7 cellular contexts compared by ENCODE assay signal in the genomic region with DNA sequence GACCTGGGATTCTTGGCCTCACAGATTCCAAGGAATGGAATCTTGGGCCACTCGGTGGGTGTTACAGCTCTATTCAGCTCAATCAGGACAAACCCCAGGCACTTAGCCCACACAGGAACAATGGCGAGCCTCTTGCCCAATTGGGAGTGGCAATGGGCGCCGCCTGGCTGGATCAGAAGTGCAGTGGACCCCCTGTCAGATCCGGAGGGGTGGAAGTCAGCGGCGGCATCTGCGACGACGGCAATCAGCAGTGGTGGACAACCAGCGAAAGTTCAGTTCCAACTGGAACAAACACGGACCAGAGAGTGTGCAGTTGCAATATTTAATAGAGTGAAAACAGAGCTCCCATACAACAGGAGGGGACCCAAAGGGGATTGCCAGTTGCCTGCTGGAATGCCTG.
"Had no signal": no experiment of that assay in that cellular context is flagged by ENCODE, and none has a peak within 500 bp of the region (broad histone marks: within the 10 kb centered on the region; RNA-seq: fewer than 3 reads in every experiment).

No MANE protein-coding gene starts in this region.

- H3K36me3 ChIP-seq: HAP-1 had no signal

- DNase-seq: GM23248, GOT3, H7, HFFc6 had no signal

- H3K27ac ChIP-seq: GM23248 had no signal

- H3K4me3 ChIP-seq: GM23248, HAP-1 had no signal

- H3K9me3 ChIP-seq: HAP-1 had no signal

- ATAC-seq: HCT116, HepG2 had no signal

- H2AFZ ChIP-seq: GM23248 had no signal

- FAIRE-seq: HepG2 had no signal

- H3K9ac ChIP-seq: GM23248 had no signal
